8 cellular contexts compared by ENCODE assay signal in the genomic region with DNA sequence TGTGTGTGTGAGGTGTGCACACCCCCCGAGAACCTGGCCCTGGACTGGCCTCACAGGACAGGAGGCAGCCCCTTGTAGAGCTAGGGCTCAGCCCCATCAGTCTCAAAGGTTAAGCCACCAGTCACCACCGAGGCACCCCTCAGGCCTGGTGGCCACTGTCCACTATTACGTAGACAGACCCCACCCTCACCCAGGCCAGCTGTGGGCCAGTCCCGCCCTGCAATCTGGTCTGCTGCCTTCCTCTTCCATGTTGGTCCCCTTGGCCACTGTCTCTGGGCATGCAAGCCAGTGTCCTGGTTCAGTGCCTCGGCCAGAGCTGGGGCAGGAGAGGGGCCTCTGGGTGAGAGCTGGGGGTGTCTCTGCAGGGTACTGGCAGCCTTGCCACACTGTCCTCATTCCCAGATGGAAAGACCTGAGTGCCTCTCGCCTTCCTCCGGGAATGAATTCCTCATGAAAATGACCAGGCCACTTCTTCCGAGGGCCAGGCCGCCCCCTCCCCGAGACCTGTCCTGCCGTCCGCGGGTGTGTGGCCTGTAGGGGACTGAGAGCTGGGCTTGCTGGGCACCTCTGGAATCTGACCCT. TPM values are rescaled to one million over a fixed set of nuclear protein-coding genes. Genes with fewer than 3 reads are reported as not detected.
DNase-seq lines count a peak whose midpoint lies in the region; ATAC-seq and TF ChIP-seq lines count a peak whose summit lies in the region.

No MANE protein-coding gene starts in this region.

- peaks cover 0 to 19% of the 10 kb centered on the region in 2 experiments; a peak in 1 of 4 replicates for H3K4me1 ChIP-seq in SK-N-SH (ENCODE audit: control insufficient read depth in 1 of 2, insufficient read depth in 2 of 2, low read depth in 1 of 2, low read length in 1 of 2)
- peaks cover 8% of the 10 kb centered on the region in 2 donors for H3K4me1 ChIP-seq in ascending aorta
- H3K4me1 ChIP-seq in left lung: peaks cover 13 to 49% of the 10 kb centered on the region in 2 donors
- H3K4me1 ChIP-seq in testis: peaks cover 13% of the 10 kb centered on the region

- H2AFZ ChIP-seq in SK-N-SH (ENCODE audit: low read depth): peak overlapping the region; percentile 96

- no peak overlapping the region for H3K9ac ChIP-seq in SK-N-SH

- peak overlapping the region; percentile 39 to 91 for H3K27ac ChIP-seq in SK-N-SH (ENCODE audit: low read depth in 2 of 2, low read length in 1 of 2)
- peak overlapping the region in 1 of 2 donors; percentile 77 for H3K27ac ChIP-seq in ascending aorta
- peak overlapping the region; percentile 79 to 92 for H3K27ac ChIP-seq in left lung
- peak overlapping the region; percentile 79 to 91 for H3K27ac ChIP-seq in testis

- POLR2A ChIA-PET in SK-N-SH (lab: Yijun Ruan, JAX): interaction anchor here (1.4 to 2.5 kb wide), 2 partner anchors 14 to 92 kb away, joined by 4 to 8 read pairs; no protein-coding TSS in a partner anchor

- H3K4me3 ChIP-seq in SK-N-SH (ENCODE audit: low read depth in 2 of 2, low read length in 1 of 2) (peak overlapping the region; percentile 60 to 80), ascending aorta (peak overlapping the region; percentile 80 to 90), left lung (peak overlapping the region; percentile 73 to 86), testis (peak overlapping the region; percentile 92 to 94)

- no peaks in the 10 kb centered on the region for H3K9me2 ChIP-seq in SK-N-SH

- ATAC-seq in SK-N-SH treated with all-trans-retinoic acid at 6 μM for 48 hours (no peak), left lung (no peak)

- DNase-seq in SK-N-SH (no peak), ascending aorta (ENCODE audit: low spot score in 2 of 2) (no peak), left lung (peak in 1 of 2 donors; percentile 78), testis (no peak), COLO668 (lab: John Stamatoyannopoulos, UW; ENCODE audit: unreplicated experiment) (no peak), NOMO-1 treated with DMSO at 0.1 percent for 48 hours (lab: John Stamatoyannopoulos, UW; ENCODE audit: unreplicated experiment) (no peak), DMS153 (lab: John Stamatoyannopoulos, UW) (no peak)

- H3F3A ChIP-seq in SK-N-SH (replicated peaks; ENCODE audit: insufficient read depth): no peaks in the 10 kb centered on the region

- 85% methylated on average over 7 of the region's 13 CpGs for WGBS in SK-N-SH (ENCODE audit: low lambda C conversion rate)
- WGBS in testis, 2 donors: 74 to 78% methylated on average over 7 to 13 of the region's 13 CpGs

- peak overlapping the region; percentile 99 for H3K4me2 ChIP-seq in SK-N-SH

- no peak for TF ChIP-seq CTCF in SK-N-SH (IDR thresholded peaks at IDR 0.05)
- TF ChIP-seq CTCF in ascending aorta (IDR thresholded peaks at IDR 0.05): no peak
- TF ChIP-seq CTCF in left lung (IDR thresholded peaks at IDR 0.05): no peak
- TF ChIP-seq CTCF in testis (IDR thresholded peaks at IDR 0.05): no peak

- H3K79me2 ChIP-seq in SK-N-SH (ENCODE audit: insufficient read depth): peaks cover 14% of the 10 kb centered on the region; the same call in 1 of the 2 replicates

- peaks cover 10 to 11% of the 10 kb centered on the region in 2 experiments for H3K36me3 ChIP-seq in SK-N-SH (replicated peaks in 1 of 2; ENCODE audit: control insufficient read depth in 1 of 2, insufficient read depth in 2 of 2, low read length in 1 of 2)
- peaks cover 11 to 19% of the 10 kb centered on the region in 2 donors for H3K36me3 ChIP-seq in ascending aorta
- H3K36me3 ChIP-seq in left lung: peaks cover 0 to 24% of the 10 kb centered on the region in 2 donors
- H3K36me3 ChIP-seq in testis (ENCODE audit: low read depth, missing control alignments): no peaks in the 10 kb centered on the region

- no peaks in the 10 kb centered on the region for H3K27me3 ChIP-seq in SK-N-SH (ENCODE audit: insufficient read depth)
- no peaks in the 10 kb centered on the region for H3K27me3 ChIP-seq in ascending aorta
- no peaks in the 10 kb centered on the region for H3K27me3 ChIP-seq in left lung
- no peaks in the 10 kb centered on the region for H3K27me3 ChIP-seq in testis

- no peaks in the 10 kb centered on the region for H4K20me1 ChIP-seq in SK-N-SH (ENCODE audit: insufficient read depth)

- H3K9me3 ChIP-seq in SK-N-SH (peaks cover 3% of the 10 kb centered on the region; the same call in 1 of the 2 replicates), ascending aorta (peaks cover 0 to 19% of the 10 kb centered on the region in 2 donors), left lung (peaks cover 0 to 2% of the 10 kb centered on the region in 2 donors), testis (no peaks in the 10 kb centered on the region)

- CTCF ChIA-PET in SK-N-SH (lab: Yijun Ruan, JAX): interaction anchor here (0.7 to 3.2 kb wide), 9 partner anchors 10 to 131 kb away, joined by 3 to 14 read pairs (median 4); no protein-coding TSS in a partner anchor

- TF ChIP-seq EP300 in SK-N-SH (IDR thresholded peaks at IDR 0.05; ENCODE audit: borderline replicate concordance in 1 of 2, low read depth in 1 of 2, low read length in 1 of 2): no peak

- TF ChIP-seq POLR2A in testis (IDR thresholded peaks at IDR 0.05): no peak

- intact Hi-C loops in ascending aorta (cut with DNase I): loop anchor here (5.0 kb wide), 1 partner anchor 85 kb away; the partner anchor contains the start of gene PACS2
- intact Hi-C loops in left lung (cut with DNase I): no loop called here
- intact Hi-C loops in testis (cut with DNase I; ENCODE audit: low total_unique reads): no loop called here

- no peak for TF ChIP-seq RAD21 in SK-N-SH (IDR thresholded peaks at IDR 0.05; ENCODE audit: low read length)

TF ChIP-seq in SK-N-SH, 30 proteins besides CTCF, POLR2A, EP300 and RAD21:
- TF ChIP-seq RXRA (IDR thresholded peaks at IDR 0.05; ENCODE audit: borderline replicate concordance, low read depth) (no peak), JUND (IDR thresholded peaks at IDR 0.05) (no peak), SMC3 (IDR thresholded peaks at IDR 0.05; ENCODE audit: low read depth, low read length) (no peak), YY1 (IDR thresholded peaks at IDR 0.05; ENCODE audit: low read depth) (no peak), FOXJ3 (CRISPR knock-in tag; IDR thresholded peaks at IDR 0.05) (no peak), MXI1 (IDR thresholded peaks at IDR 0.05; ENCODE audit: low read depth, low read length) (no peak), GABPA (IDR thresholded peaks at IDR 0.05; ENCODE audit: low read depth) (no peak), SIN3A (IDR thresholded peaks at IDR 0.05; ENCODE audit: borderline replicate concordance, low read depth, low read length) (no peak)

TF ChIP-seq in SK-N-SH treated with all-trans-retinoic acid at 6 μM for 48 hours, 23 proteins besides CTCF, POLR2A, EP300 and RAD21 (continues in another document):
- TF ChIP-seq ESRRG (CRISPR knock-in tag; IDR thresholded peaks at IDR 0.05): no peak
- TF ChIP-seq ISL1 (CRISPR knock-in tag; IDR thresholded peaks at IDR 0.05): no peak
- no peak for TF ChIP-seq TSHZ2 (CRISPR knock-in tag; IDR thresholded peaks at IDR 0.05)
- TF ChIP-seq ZNF8 (CRISPR knock-in tag; IDR thresholded peaks at IDR 0.05): no peak
- TF ChIP-seq, protein P1, sequence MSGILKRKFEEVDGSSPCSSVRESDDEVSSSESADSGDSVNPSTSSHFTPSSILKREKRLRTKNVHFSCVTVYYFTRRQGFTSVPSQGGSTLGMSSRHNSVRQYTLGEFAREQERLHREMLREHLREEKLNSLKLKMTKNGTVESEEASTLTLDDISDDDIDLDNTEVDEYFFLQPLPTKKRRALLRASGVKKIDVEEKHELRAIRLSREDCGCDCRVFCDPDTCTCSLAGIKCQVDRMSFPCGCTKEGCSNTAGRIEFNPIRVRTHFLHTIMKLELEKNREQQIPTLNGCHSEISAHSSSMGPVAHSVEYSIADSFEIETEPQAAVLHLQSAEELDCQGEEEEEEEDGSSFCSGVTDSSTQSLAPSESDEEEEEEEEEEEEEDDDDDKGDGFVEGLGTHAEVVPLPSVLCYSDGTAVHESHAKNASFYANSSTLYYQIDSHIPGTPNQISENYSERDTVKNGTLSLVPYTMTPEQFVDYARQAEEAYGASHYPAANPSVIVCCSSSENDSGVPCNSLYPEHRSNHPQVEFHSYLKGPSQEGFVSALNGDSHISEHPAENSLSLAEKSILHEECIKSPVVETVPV (CRISPR knock-in tag; IDR thresholded peaks at IDR 0.05): no peak
- no peak for TF ChIP-seq RARB (CRISPR knock-in tag; IDR thresholded peaks at IDR 0.05)

RNA-seq across cellular contexts. Expression of gene TEX22, which starts 0.9 kb away (rescaled TPM):
- polyA plus RNA-seq in SK-N-SH (2012; rRNA removed) (0.26 and 0.29 TPM in 2 replicates), testis (ENCODE audit: insufficient read depth, low read depth, low replicate concordance) (21.5 TPM)
- 0.04 and 0.35 TPM in 2 replicates for polyA plus RNA-seq in SK-N-SH (2012; cell fraction: cytosol; rRNA removed)
- 2.6 TPM in 2 replicates for polyA plus RNA-seq in SK-N-SH (2012; cell fraction: nucleus; rRNA removed)
- total RNA-seq in ascending aorta (not detected), left lung (1 to 10 TPM; 1.7 to 3.0 TPM), testis (1 to 10 TPM; 5.2 to 6.6 TPM)

RNA-seq across cellular contexts. Expression of gene MTA1, which starts 22.2 kb away (rescaled TPM):
- polyA plus RNA-seq in SK-N-SH (2012; rRNA removed): 74.8 and 96.3 TPM in 2 replicates
- polyA plus RNA-seq in SK-N-SH (2012; cell fraction: cytosol; rRNA removed): 45.4 and 60.6 TPM in 2 replicates
- polyA plus RNA-seq in SK-N-SH (2012; cell fraction: nucleus; rRNA removed): 499 and 721 TPM in 2 replicates
- 118 TPM for total RNA-seq in ascending aorta
- total RNA-seq in left lung: 10 to 100 TPM; 60.6 to 81.8 TPM
- total RNA-seq in testis: 100 to 1,000 TPM; 118 to 120 TPM
- 135 TPM for polyA plus RNA-seq in testis (ENCODE audit: insufficient read depth, low read depth, low replicate concordance)
